In the genomic region with DNA sequence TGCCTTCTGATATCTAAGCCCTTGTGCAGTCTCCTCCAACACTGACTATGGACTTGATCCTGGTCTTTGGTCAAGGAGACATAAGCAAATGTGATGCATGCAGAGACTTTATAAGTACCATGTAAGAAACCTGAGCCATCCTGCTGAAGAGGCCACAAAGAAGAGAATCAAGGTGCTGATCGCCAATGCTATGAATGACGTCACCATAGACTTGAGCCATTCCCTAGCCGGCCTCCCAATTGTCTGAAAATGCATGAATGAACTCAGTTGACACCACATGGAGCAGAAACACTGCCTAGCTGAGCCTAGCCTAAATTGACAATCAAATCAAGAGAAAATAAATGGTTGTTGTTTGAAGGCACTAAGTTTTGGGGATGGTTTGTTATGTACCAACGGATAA, we compare ENCODE assay signal across 28 cellular contexts. TPM values are rescaled to one million over a fixed set of nuclear protein-coding genes. Genes with fewer than 3 reads are reported as not detected.
"Had no signal": no experiment of that assay in that cellular context is flagged by ENCODE, and none has a peak within 500 bp of the region (broad histone marks: within the 10 kb centered on the region; RNA-seq: fewer than 3 reads in every experiment).

No MANE protein-coding gene starts in this region.

- DNase-seq: stimulated activated CD4-positive, alpha-beta T cell treated with anti-CD3 and anti-CD28 coated beads, Interleukin-2, amount 100 ng/mL, for 48 hours; stimulated activated CD4-positive, alpha-beta T cell treated with anti-CD3 and anti-CD28 coated beads, Interleukin-4, amount 100 ng/mL, for 1 hour; stimulated activated CD4-positive, alpha-beta T cell treated with anti-CD3 and anti-CD28 coated beads, Interleukin-4, amount 100 ng/mL, for 24 hours; stimulated activated CD4-positive, alpha-beta T cell treated with anti-CD3 and anti-CD28 coated beads, Interleukin-4, amount 100 ng/mL, for 4 hours; stimulated activated CD8-positive, alpha-beta memory T cell treated with anti-CD3 and anti-CD28 coated beads, Interleukin-4, amount 100 ng/mL, for 48 hours; stimulated activated naive B cell treated with anti-CD40 and anti-IgM and Interleukin-4, amounts not matched to agents 10 μg/mL and 1 μg/mL and 100 μg/mL, for 72 hours; stimulated activated naive CD4-positive, alpha-beta T cell; stimulated activated naive CD4-positive, alpha-beta T cell treated with Interleukin-2 at 50 U/mL for 16 hours; stimulated activated naive CD8-positive, alpha-beta T cell treated with anti-CD3 and anti-CD28 coated beads, Interleukin-15, amount 100 ng/mL, for 72 hours; stimulated activated naive CD8-positive, alpha-beta T cell treated with anti-CD3 and anti-CD28 coated beads, Interleukin-15, Interleukin-2, amounts not matched to agents 100 U/mL and 50 U/mL, for 24 hours; stomach; substantia nigra; testis; thyroid gland; tibial artery; transverse colon; trophoblast cell; upper lobe of left lung; upper lobe of right lung; uterus had no signal

- H3K36me3 ChIP-seq: stomach, thoracic aorta, thyroid gland, tibial artery, tibial nerve, transverse colon, upper lobe of left lung, upper lobe of right lung, uterus had no signal

- H3K27ac ChIP-seq: stomach, suprapubic skin, testis, thoracic aorta, thyroid gland, tibial artery, tibial nerve, transverse colon, upper lobe of left lung, upper lobe of right lung, uterus, vagina had no signal

- H3K4me3 ChIP-seq: stomach, suprapubic skin, testis, thoracic aorta, thyroid gland, tibial artery, tibial nerve, transverse colon, upper lobe of left lung, upper lobe of right lung, uterus, vagina had no signal

- ATAC-seq: stimulated activated effector memory CD8-positive, alpha-beta T cell treated with anti-CD3 and anti-CD28 coated beads, Interleukin-12 subunit alpha, Interleukin-12 subunit beta, amount 100 ng/mL, for 72 hours; stimulated activated memory B cell treated with anti-CD40 and anti-IgM and Interleukin-4, amounts not matched to agents 10 μg/mL and 1 μg/mL and 100 μg/mL, for 72 hours; stimulated activated naive B cell treated with anti-CD40 and anti-IgM and Interleukin-4, amounts not matched to agents 10 μg/mL and 1 μg/mL and 100 μg/mL, for 72 hours; stimulated activated naive CD8-positive, alpha-beta T cell treated with anti-CD3 and anti-CD28 coated beads, Interleukin-15, amount 100 ng/mL, for 72 hours; stimulated activated naive CD8-positive, alpha-beta T cell treated with anti-CD3 and anti-CD28 coated beads, Interleukin-15, Interleukin-2, amounts not matched to agents 100 U/mL and 50 U/mL, for 24 hours; upper lobe of right lung had no signal

- H3K27me3 ChIP-seq: stomach, suprapubic skin, testis, thyroid gland, tibial artery, tibial nerve, transverse colon, upper lobe of left lung, upper lobe of right lung, uterus, vagina had no signal

- H3K4me1 ChIP-seq: suprapubic skin, testis, thyroid gland, tibial nerve, transverse colon, upper lobe of left lung, upper lobe of right lung, uterus, vagina had no signal

- H3K9me3 ChIP-seq: testis, thyroid gland had no signal

- FAIRE-seq: urothelium cell line had no signal

RNA-seq across cellular contexts. Expression of gene CERS3, which starts 51.9 kb away (rescaled TPM):
- total RNA-seq: thoracic aorta, transverse colon, upper lobe of right lung, ureter had no signal
